ENCODE assay signal across 7 cellular contexts in genomic region chr22:31290494-31291402, GRCh38. TPM values are rescaled to one million over a fixed set of nuclear protein-coding genes. Genes with fewer than 3 reads are reported as not detected.
DNase-seq lines count a peak whose midpoint lies in the region; ATAC-seq, FAIRE-seq and TF ChIP-seq lines count a peak whose summit lies in the region.

No MANE protein-coding gene starts in this region.

- H3K4me2 ChIP-seq in astrocyte (ENCODE audit: low read length), result peak overlapping the region; percentile 95

- H3K27ac Mint-ChIP-seq in astrocyte (ENCODE audit: unreplicated experiment), result peak overlapping the region; percentile 91

- H3K79me2 ChIP-seq in astrocyte (ENCODE audit: insufficient read depth, low read length), result no peaks in the 10 kb centered on the region

- FAIRE-seq in astrocyte (lab: Jason Lieb, UNC), result no peak

- peak; percentile 86 for TF ChIP-seq POLR2A in GM18505 (IDR thresholded peaks at IDR 0.05; ENCODE audit: borderline replicate concordance, extremely low read depth, insufficient read depth, insufficient read length)

- ATAC-seq in GM18505 (IDR thresholded peaks at IDR 0.05; ENCODE audit: unreplicated experiment) (peak; percentile 87), HG02884 (IDR thresholded peaks at IDR 0.05; ENCODE audit: unreplicated experiment) (peak; percentile 77)

- peak overlapping the region; percentile 89 for H3K4me3 Mint-ChIP-seq in astrocyte (ENCODE audit: unreplicated experiment)

- H3K9me3 ChIP-seq in astrocyte (ENCODE audit: insufficient read depth, low read depth, low read length), result no peaks in the 10 kb centered on the region

- peak overlapping the region; percentile 52 for H3K27ac ChIP-seq in astrocyte (ENCODE audit: low read depth, low read length)

- no peaks in the 10 kb centered on the region for H3K27me3 Mint-ChIP-seq in astrocyte (ENCODE audit: low read depth, unreplicated experiment)

- TF ChIP-seq CTCF in astrocyte (IDR thresholded peaks at IDR 0.05; ENCODE audit: insufficient read depth, low read depth, low read length), result no peak

- DNase-seq in NCI-H1930 (lab: John Stamatoyannopoulos, UW), result peak; percentile 74 to 83
- DNase-seq in T-helper 22 cell (ENCODE audit: low read depth), result peak; percentile 93
- DNase-seq in astrocyte (ENCODE audit: low read depth), result peak; percentile 78
- DNase-seq in hepatic stellate cell (ENCODE audit: low spot score), result peak; percentile 98
- DNase-seq in retina, result peak; percentile 95

- H3K27me3 ChIP-seq in astrocyte (ENCODE audit: insufficient read depth, low read length), result peaks cover 5% of the 10 kb centered on the region

- peaks cover 19% of the 10 kb centered on the region for H3K4me1 ChIP-seq in astrocyte (ENCODE audit: insufficient read depth, low read length)

- peaks cover 2% of the 10 kb centered on the region for H3K9me3 Mint-ChIP-seq in astrocyte (ENCODE audit: unreplicated experiment)

- peaks cover 18% of the 10 kb centered on the region for H3K4me1 Mint-ChIP-seq in astrocyte (ENCODE audit: low read depth, unreplicated experiment)

- no peaks in the 10 kb centered on the region for H4K20me1 ChIP-seq in astrocyte (ENCODE audit: insufficient read depth, low read length)

- peak overlapping the region; percentile 81 for H3K9ac ChIP-seq in astrocyte (ENCODE audit: low read length)

- H3K36me3 Mint-ChIP-seq in astrocyte (ENCODE audit: low read depth, unreplicated experiment), result peaks cover 14% of the 10 kb centered on the region

- H3K36me3 ChIP-seq in astrocyte (ENCODE audit: insufficient read depth, low read length), result peaks cover 2% of the 10 kb centered on the region

- H2AFZ ChIP-seq in astrocyte (ENCODE audit: low read depth, low read length), result peak overlapping the region; percentile 91

- peak overlapping the region; percentile 72 for H3K4me3 ChIP-seq in astrocyte (ENCODE audit: insufficient read depth, low read depth, low read length)

RNA-seq across cellular contexts. Expression of gene PIK3IP1, which starts 1.5 kb away (rescaled TPM):
- 21.4 and 22.3 TPM in 2 replicates for total RNA-seq in astrocyte

RNA-seq across cellular contexts. Expression of gene PATZ1, which starts 55.4 kb away (rescaled TPM):
- 20.1 and 24.0 TPM in 2 replicates for total RNA-seq in astrocyte

Comparison
In these comparisons a context has a peak if more than half of its experiments do, and no peak if none do; other contexts are left out.
1. Peak in every context shown above with its lines: DNase-seq, ATAC-seq, H3K4me3 ChIP-seq and H3K27ac ChIP-seq.